Comparison of ENCODE assay signal across 23 cellular contexts in genomic region chr2:942775-943460, GRCh38. TPM values are rescaled to one million over a fixed set of nuclear protein-coding genes. Genes with fewer than 3 reads are reported as not detected.
"Had no signal": no experiment of that assay in that cellular context is flagged by ENCODE, and none has a peak within 500 bp of the region (broad histone marks: within the 10 kb centered on the region; RNA-seq: fewer than 3 reads in every experiment).

No MANE protein-coding gene starts in this region.

- H3K36me3 ChIP-seq: brain microvascular endothelial cell, SJCRH30 had no signal

- H3K27ac ChIP-seq: brain microvascular endothelial cell, SJCRH30, SK-N-MC had no signal

- H3K4me1 ChIP-seq: SJCRH30 had no signal

- H3K27me3 ChIP-seq: brain microvascular endothelial cell had no signal

- ATAC-seq: activated CD8-positive, alpha-beta T cell treated with anti-CD3 and anti-CD28 coated beads for 36 hours; activated naive CD8-positive, alpha-beta T cell treated with anti-CD3 and anti-CD28 coated beads, Interleukin-2, amount 50 U/mL, for 24 hours; Panc1 had no signal

- DNase-seq: activated CD4-positive, alpha-beta T cell treated with anti-CD3 and anti-CD28 coated beads, Interleukin-2, amount 10 ng/mL, durations not matched to agents 24 days and 14 days; activated CD4-positive, alpha-beta T cell treated with anti-CD3 and anti-CD28 coated beads, Interleukin-2, amount 50 U/mL, for 4 hours; activated CD8-positive, alpha-beta T cell treated with anti-CD3 and anti-CD28 coated beads for 36 hours; activated naive CD4-positive, alpha-beta T cell treated with anti-CD3 and anti-CD28 coated beads, Interleukin-2, amount 10 ng/mL, durations not matched to agents 7 days and 5 days; activated naive CD8-positive, alpha-beta T cell treated with anti-CD3 and anti-CD28 coated beads, Interleukin-2, amount 50 U/mL, for 24 hours; activated T-cell treated with anti-CD3 and anti-CD28 coated beads, Interleukin-2, amount 50 U/mL, for 24 hours; aorta; brain microvascular endothelial cell; central memory CD4-positive, alpha-beta T cell; NCI-H1105; NCI-H1417 treated with DMSO at 0.1 percent for 48 hours; NCI-H187 treated with DMSO at 0.1 percent for 48 hours; NCI-H2081; NCI-H345; NCI-H524 treated with DMSO at 0.1 percent for 48 hours; T1000 had no signal

- H3K4me3 ChIP-seq: SJCRH30, SK-N-MC had no signal

RNA-seq across cellular contexts. Expression of gene SNTG2, which starts 7.7 kb away (rescaled TPM):
- total RNA-seq: activated CD4-positive, alpha-beta T cell treated with anti-CD3 and anti-CD28 coated beads, Interleukin-2, amount 10 ng/mL, durations not matched to agents 24 days and 14 days; MCF 10A; NCI-H460; RPMI7951; SJCRH30; T-helper 1 cell treated with Interleukin-12 subunit alpha and Interleukin-12 subunit beta and Interleukin-4 antibody, amounts not matched to agents 30 ng/mL and 1 ng/mL, for 36 hours had no signal
- polyA plus RNA-seq: aorta had no signal
